1 cellular context compared by ENCODE assay signal in genomic region chr16:679808-680624, GRCh38.
TF ChIP-seq lines count a peak whose summit lies in the region.

Gene STUB1 (plus strand): TSS chr16:680410. CDS start chr16:680526, 116 bp downstream.

TF ChIP-seq in HEK293, 187 proteins besides CTCF, POLR2A, EP300 and RAD21 (continued from another document):
- TF ChIP-seq HIC1 (tag by site-specific recombination; IDR thresholded peaks at IDR 0.05) (no peak), ZBTB1 (tag by site-specific recombination; IDR thresholded peaks at IDR 0.05) (no peak; the same call in 1 of the 2 replicates), ATF2 (tag by site-specific recombination; IDR thresholded peaks at IDR 0.05; ENCODE audit: low read depth) (no peak), SALL2 (tag by site-specific recombination; IDR thresholded peaks at IDR 0.05; ENCODE audit: borderline replicate concordance) (no peak), ZSCAN18 (tag by site-specific recombination; IDR thresholded peaks at IDR 0.05) (no peak), KLF8 (tag by site-specific recombination; IDR thresholded peaks at IDR 0.05) (peak; percentile 70), BCL11B (tag by site-specific recombination; IDR thresholded peaks at IDR 0.05; ENCODE audit: low read depth) (peak; percentile 53; the same call in 1 of the 2 replicates)
TF ChIP-seq in HEK293: peak in this region for 45.
